Comparison of ENCODE assay signal across 36 cellular contexts in the genomic region with DNA sequence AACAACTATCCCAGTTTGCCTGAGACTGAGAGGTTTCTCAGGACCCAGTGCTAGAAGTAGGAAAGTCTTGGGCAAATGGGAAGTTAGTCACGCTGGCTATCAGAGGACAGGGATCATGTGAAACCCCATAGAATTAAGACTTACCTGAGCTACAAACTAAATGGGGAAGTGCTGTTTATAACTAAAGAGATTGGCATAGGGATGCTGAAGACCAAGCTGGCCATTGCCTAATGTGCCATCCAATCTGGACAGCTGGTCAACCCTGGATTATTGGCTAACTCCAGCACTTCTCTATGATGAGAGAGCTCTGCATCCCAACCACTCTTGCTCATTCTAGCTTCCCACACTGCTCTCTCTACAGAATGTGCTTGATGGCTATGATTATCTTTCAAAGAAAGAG.
"Had no signal": no experiment of that assay in that cellular context is flagged by ENCODE, and none has a peak within 500 bp of the region (broad histone marks: within the 10 kb centered on the region; RNA-seq: fewer than 3 reads in every experiment).

No MANE protein-coding gene starts in this region.

- H3K4me1 ChIP-seq: adrenal gland, breast epithelium had no signal

- H3K27ac ChIP-seq: adrenal gland, body of pancreas, brain microvascular endothelial cell, breast epithelium, VCaP had no signal

- H3K27me3 Mint-ChIP-seq: activated B cell treated with CpG ODN at 0.5 μM for 24 hours had no signal

- H3K4me3 Mint-ChIP-seq: activated B cell treated with CpG ODN at 0.5 μM for 24 hours; activated CD4-positive, alpha-beta memory T cell treated with anti-CD3 and anti-CD28 coated beads for 36 hours; activated CD8-positive, alpha-beta T cell treated with anti-CD3 and anti-CD28 coated beads for 36 hours; activated naive CD4-positive, alpha-beta T cell treated with anti-CD3 and anti-CD28 coated beads for 36 hours; activated naive CD8-positive, alpha-beta T cell treated with anti-CD3 and anti-CD28 coated beads for 36 hours; activated T-cell treated with anti-CD3 and anti-CD28 coated beads, Interleukin-2, amount 50 U/mL, for 4 hours; activated T-cell treated with anti-CD3 and anti-CD28 coated beads, Interleukin-2, amount 50 U/mL, for 72 hours; activated T-helper 1 cell treated with anti-CD3 and anti-CD28 coated beads, Interleukin-12 subunit alpha, Interleukin-12 subunit beta, Interleukin-2, Interleukin-4 antibody, amounts not matched to agents 30 ng/mL and 10 ng/mL and 1 ng/mL, durations not matched to agents 14 hours and 24 hours and 36 hours; activated T-helper 17 cell treated with anti-CD3 and anti-CD28 coated beads, Interleukin-2, amount 50 U/mL, for 72 hours; T-helper 1 cell treated with Interleukin-12 subunit alpha and Interleukin-12 subunit beta and Interleukin-4 antibody, amounts not matched to agents 30 μg/mL and 1 μg/mL, for 36 hours; T-helper 2 cell treated with Interferon-gamma antibody and Interleukin-4, amounts not matched to agents 5 μg/mL and 100 μg/mL, for 36 hours had no signal

- FAIRE-seq: astrocyte, TTC549 had no signal

- H3K4me1 Mint-ChIP-seq: activated B cell treated with CpG ODN at 0.5 μM for 24 hours; activated naive CD8-positive, alpha-beta T cell treated with anti-CD3 and anti-CD28 coated beads for 36 hours; activated T-helper 17 cell treated with anti-CD3 and anti-CD28 coated beads, Interleukin-2, amount 50 U/mL, for 72 hours had no signal

- H3K27ac Mint-ChIP-seq: activated B cell treated with CpG ODN at 0.5 μM for 24 hours; activated CD4-positive, alpha-beta memory T cell treated with anti-CD3 and anti-CD28 coated beads for 36 hours; activated CD8-positive, alpha-beta T cell treated with anti-CD3 and anti-CD28 coated beads for 36 hours; activated naive CD4-positive, alpha-beta T cell treated with anti-CD3 and anti-CD28 coated beads for 36 hours; activated naive CD4-positive, alpha-beta T cell treated with anti-CD3 and anti-CD28 coated beads, Interleukin-2, amount 50 U/mL, for 72 hours; activated naive CD8-positive, alpha-beta T cell treated with anti-CD3 and anti-CD28 coated beads for 36 hours; activated T-cell treated with anti-CD3 and anti-CD28 coated beads, Interleukin-2, amount 50 U/mL, for 72 hours; activated T-helper 1 cell treated with anti-CD3 and anti-CD28 coated beads, Interleukin-12 subunit alpha, Interleukin-12 subunit beta, Interleukin-2, Interleukin-4 antibody, amounts not matched to agents 30 ng/mL and 10 ng/mL and 1 ng/mL, durations not matched to agents 14 hours and 24 hours and 36 hours; activated T-helper 17 cell treated with anti-CD3 and anti-CD28 coated beads, Interleukin-2, amount 50 U/mL, for 72 hours; T-helper 1 cell treated with Interleukin-12 subunit alpha and Interleukin-12 subunit beta and Interleukin-4 antibody, amounts not matched to agents 30 μg/mL and 1 μg/mL, for 36 hours; T-helper 2 cell treated with Interferon-gamma antibody and Interleukin-4, amounts not matched to agents 5 μg/mL and 100 μg/mL, for 36 hours had no signal

- H3K4me3 ChIP-seq: adrenal gland, body of pancreas, breast epithelium had no signal

- H3K36me3 Mint-ChIP-seq: activated CD4-positive, alpha-beta memory T cell treated with anti-CD3 and anti-CD28 coated beads for 36 hours; activated naive CD4-positive, alpha-beta T cell treated with anti-CD3 and anti-CD28 coated beads, Interleukin-2, amount 50 U/mL, for 72 hours; activated naive CD8-positive, alpha-beta T cell treated with anti-CD3 and anti-CD28 coated beads for 36 hours had no signal

- DNase-seq: activated B cell treated with CpG ODN at 0.5 μM for 24 hours; activated CD4-positive, alpha-beta memory T cell treated with anti-CD3 and anti-CD28 coated beads for 36 hours; activated CD4-positive, alpha-beta T cell treated with anti-CD3 and anti-CD28 coated beads for 48 hours; activated CD4-positive, alpha-beta T cell treated with anti-CD3 and anti-CD28 coated beads, Interleukin-2, amount 50 U/mL, for 1 hour; activated CD4-positive, alpha-beta T cell treated with anti-CD3 and anti-CD28 coated beads, Interleukin-2, amount 50 U/mL, for 4 hours; activated CD4-positive, CD25-positive, alpha-beta regulatory T cell treated with anti-CD3 and anti-CD28 coated beads, Interleukin-2, amount 50 U/mL, for 72 hours; activated CD8-positive, alpha-beta memory T cell treated with anti-CD3 and anti-CD28 coated beads, Interleukin-2, amount 50 U/mL, for 4 hours; activated CD8-positive, alpha-beta T cell treated with anti-CD3 and anti-CD28 coated beads for 36 hours; activated effector memory CD4-positive, alpha-beta T cell treated with anti-CD3 and anti-CD28 coated beads, Interleukin-2, amount 50 U/mL, for 16 hours; activated gamma-delta T cell treated with Interleukin-2 at 50 U/mL for 16 hours; activated naive CD4-positive, alpha-beta T cell; activated naive CD4-positive, alpha-beta T cell treated with anti-CD3 and anti-CD28 coated beads for 36 hours; activated naive CD4-positive, alpha-beta T cell treated with anti-CD3 and anti-CD28 coated beads, Interleukin-2, amount 50 U/mL, for 16 hours; activated naive CD8-positive, alpha-beta T cell treated with anti-CD3 and anti-CD28 coated beads for 36 hours; activated T-cell treated with anti-CD3 and anti-CD28 coated beads for 4 hours; activated T-cell treated with anti-CD3 and anti-CD28 coated beads, Interleukin-2, amount 50 U/mL, for 1 hour; activated T-cell treated with anti-CD3 and anti-CD28 coated beads, Interleukin-2, amount 50 U/mL, for 4 hours; activated T-cell treated with anti-CD3 and anti-CD28 coated beads, Interleukin-2, amount 50 U/mL, for 72 hours; adrenal gland; amniotic stem cell; aorta; body of pancreas; brain microvascular endothelial cell; central memory CD4-positive, alpha-beta T cell; T-helper 1 cell; T-helper 2 cell; T-helper 9 cell had no signal

- H3K9me3 Mint-ChIP-seq: activated B cell treated with CpG ODN at 0.5 μM for 24 hours; activated CD4-positive, alpha-beta memory T cell treated with anti-CD3 and anti-CD28 coated beads for 36 hours; activated CD8-positive, alpha-beta T cell treated with anti-CD3 and anti-CD28 coated beads for 36 hours; activated naive CD4-positive, alpha-beta T cell treated with anti-CD3 and anti-CD28 coated beads for 36 hours; activated naive CD4-positive, alpha-beta T cell treated with anti-CD3 and anti-CD28 coated beads, Interleukin-2, amount 50 U/mL, for 72 hours; activated naive CD8-positive, alpha-beta T cell treated with anti-CD3 and anti-CD28 coated beads for 36 hours; activated T-cell treated with anti-CD3 and anti-CD28 coated beads, Interleukin-2, amount 50 U/mL, for 4 hours; activated T-helper 1 cell treated with anti-CD3 and anti-CD28 coated beads, Interleukin-12 subunit alpha, Interleukin-12 subunit beta, Interleukin-2, Interleukin-4 antibody, amounts not matched to agents 30 ng/mL and 10 ng/mL and 1 ng/mL, durations not matched to agents 14 hours and 24 hours and 36 hours; activated T-helper 17 cell treated with anti-CD3 and anti-CD28 coated beads, Interleukin-2, amount 50 U/mL, for 72 hours; T-helper 1 cell treated with Interleukin-12 subunit alpha and Interleukin-12 subunit beta and Interleukin-4 antibody, amounts not matched to agents 30 μg/mL and 1 μg/mL, for 36 hours; T-helper 2 cell treated with Interferon-gamma antibody and Interleukin-4, amounts not matched to agents 5 μg/mL and 100 μg/mL, for 36 hours had no signal

- ATAC-seq: activated CD8-positive, alpha-beta T cell treated with anti-CD3 and anti-CD28 coated beads for 36 hours; activated naive CD4-positive, alpha-beta T cell treated with anti-CD3 and anti-CD28 coated beads, Interleukin-2, amount 50 U/mL, for 72 hours; activated T-cell treated with anti-CD3 and anti-CD28 coated beads, Interleukin-2, amount 50 U/mL, for 4 hours; activated T-cell treated with anti-CD3 and anti-CD28 coated beads, Interleukin-2, amount 50 U/mL, for 72 hours; activated T-helper 17 cell treated with anti-CD3 and anti-CD28 coated beads, Interleukin-2, amount 50 U/mL, for 72 hours had no signal

- H3K27me3 ChIP-seq: adrenal gland, body of pancreas, brain microvascular endothelial cell had no signal

- H3K36me3 ChIP-seq: adrenal gland, brain microvascular endothelial cell, breast epithelium had no signal

- H3K9me3 ChIP-seq: adrenal gland, body of pancreas, breast epithelium had no signal
